Comparison of ENCODE assay signal across 18 cellular contexts in genomic region chr10:3263747-3264146, GRCh38.
DNase-seq lines count a peak whose midpoint lies in the region; ATAC-seq, FAIRE-seq and TF ChIP-seq lines count a peak whose summit lies in the region.
"Had no signal": no experiment of that assay in that cellular context is flagged by ENCODE, and none has a peak within 500 bp of the region (broad histone marks: within the 10 kb centered on the region; RNA-seq: fewer than 3 reads in every experiment).

No MANE protein-coding gene starts in this region.

- H3K27ac Mint-ChIP-seq in natural killer cell treated with Interleukin-12 subunit alpha and Interleukin-12 subunit beta and Interleukin-15 and Interleukin-18, amount 100 ng/mL, for 72 hours = no peak overlapping the region
- H3K27ac Mint-ChIP-seq: IgD-negative memory B cell had no signal

- peak overlapping the region; percentile 37 for H3K4me2 ChIP-seq in endothelial cell of umbilical vein (ENCODE audit: insufficient read depth, low read length)

- TF ChIP-seq CTCF in endothelial cell of umbilical vein (IDR thresholded peaks at IDR 0.05; ENCODE audit: extremely low read depth in 1 of 2, insufficient read depth in 1 of 2, low read depth in 1 of 2, low read length in 2 of 2) = peak in 1 of 2 donors; percentile 17
- TF ChIP-seq CTCF in upper lobe of right lung (IDR thresholded peaks at IDR 0.05) = no peak

- H3K27me3 ChIP-seq in right cardiac atrium (ENCODE audit: control insufficient read depth, insufficient read depth) = no peaks in the 10 kb centered on the region
- H3K27me3 ChIP-seq in endothelial cell of umbilical vein (ENCODE audit: control insufficient read depth in 2 of 2, insufficient read depth in 2 of 2, low read length in 2 of 2) = no peaks in the 10 kb centered on the region
- no peaks in the 10 kb centered on the region for H3K27me3 ChIP-seq in upper lobe of right lung

- no peaks in the 10 kb centered on the region for H3K36me3 Mint-ChIP-seq in natural killer cell treated with Interleukin-12 subunit alpha and Interleukin-12 subunit beta and Interleukin-15 and Interleukin-18, amount 100 ng/mL, for 72 hours
- H3K36me3 Mint-ChIP-seq: CD8-positive, alpha-beta T cell; IgD-negative memory B cell had no signal

- CTCF ChIA-PET in endothelial cell of umbilical vein (lab: Charles Lee) = interaction anchor here (0.9 to 1.4 kb wide), 8 partner anchors 9 to 512 kb away, joined by 3 to 4 read pairs (median 3); no protein-coding TSS in a partner anchor

- H3K27me3 Mint-ChIP-seq in natural killer cell treated with Interleukin-12 subunit alpha and Interleukin-12 subunit beta and Interleukin-15 and Interleukin-18, amount 100 ng/mL, for 72 hours = peaks cover 20 to 41% of the 10 kb centered on the region in 2 donors

- peaks cover 0 to 3% of the 10 kb centered on the region in 2 donors for H3K4me1 Mint-ChIP-seq in natural killer cell treated with Interleukin-12 subunit alpha and Interleukin-12 subunit beta and Interleukin-15 and Interleukin-18, amount 100 ng/mL, for 72 hours (ENCODE audit: low read depth in 2 of 2)
- H3K4me1 Mint-ChIP-seq: IgD-negative memory B cell had no signal

- H3K79me2 ChIP-seq in endothelial cell of umbilical vein (ENCODE audit: control insufficient read depth, insufficient read depth, low read length) = no peaks in the 10 kb centered on the region

- no peaks in the 10 kb centered on the region for H3K9me1 ChIP-seq in endothelial cell of umbilical vein (replicated peaks; ENCODE audit: control insufficient read depth, extremely low read depth, insufficient read depth, low read length)

- no peak for TF ChIP-seq POLR2A in endothelial cell of umbilical vein (IDR thresholded peaks at IDR 0.05; ENCODE audit: low read depth, low read length)

- ATAC-seq in right cardiac atrium (no peak), Right ventricle myocardium inferior (no peak), upper lobe of right lung (no peak)
- ATAC-seq in natural killer cell treated with Interleukin-12 subunit alpha and Interleukin-12 subunit beta and Interleukin-15 and Interleukin-18, amount 100 ng/mL, for 72 hours = no peak
- ATAC-seq: CD8-positive, alpha-beta T cell had no signal

- peak overlapping the region; percentile 69 for H3K9ac ChIP-seq in endothelial cell of umbilical vein (replicated peaks; ENCODE audit: extremely low read depth, insufficient read depth, low read length)

- H3K9me3 ChIP-seq in right cardiac atrium (ENCODE audit: control insufficient read depth, low read length) = no peaks in the 10 kb centered on the region
- H3K9me3 ChIP-seq in endothelial cell of umbilical vein (replicated peaks; ENCODE audit: control insufficient read depth, insufficient read depth, low read length) = no peaks in the 10 kb centered on the region
- no peaks in the 10 kb centered on the region for H3K9me3 ChIP-seq in mesodermal cell (ENCODE audit: control insufficient read depth, low read length)
- no peaks in the 10 kb centered on the region for H3K9me3 ChIP-seq in upper lobe of right lung

- no peaks in the 10 kb centered on the region for H3K9me3 Mint-ChIP-seq in natural killer cell treated with Interleukin-12 subunit alpha and Interleukin-12 subunit beta and Interleukin-15 and Interleukin-18, amount 100 ng/mL, for 72 hours
- H3K9me3 Mint-ChIP-seq: CD8-positive, alpha-beta T cell; IgD-negative memory B cell had no signal

- no peak overlapping the region for H3K4me3 ChIP-seq in right cardiac atrium (ENCODE audit: low read length)
- H3K4me3 ChIP-seq in endothelial cell of umbilical vein (replicated peaks in 1 of 3; ENCODE audit: insufficient read depth in 1 of 3, low read depth in 1 of 3, low read length in 3 of 3) = no peak overlapping the region
- no peak overlapping the region for H3K4me3 ChIP-seq in mesodermal cell (ENCODE audit: extremely low read depth, insufficient read depth, low read length, poor library complexity, severe bottlenecking)
- no peak overlapping the region for H3K4me3 ChIP-seq in upper lobe of right lung
- H3K4me3 ChIP-seq: SK-N-MC had no signal

- TSS peak; percentile 60 for BruUV-seq in endothelial cell of umbilical vein (replicated peaks; lab: Mats Ljungman, UMichigan)

- no peak overlapping the region for H3K4me3 Mint-ChIP-seq in natural killer cell treated with Interleukin-12 subunit alpha and Interleukin-12 subunit beta and Interleukin-15 and Interleukin-18, amount 100 ng/mL, for 72 hours
- H3K4me3 Mint-ChIP-seq: CD8-positive, alpha-beta T cell; IgD-negative memory B cell had no signal

- 90% methylated on average over 12 of the region's 12 CpGs for WGBS in right cardiac atrium
- WGBS in mesodermal cell (ENCODE audit: insufficient coverage in 2 of 2), 2 experiments = 85 to 88% methylated on average over 12 of the region's 12 CpGs

- H3K4me1 ChIP-seq in right cardiac atrium (ENCODE audit: control insufficient read depth, insufficient read depth, low read length) (no peaks in the 10 kb centered on the region), endothelial cell of umbilical vein (ENCODE audit: control insufficient read depth, extremely low read depth, insufficient read depth, low read length) (peaks cover 39% of the 10 kb centered on the region), mesodermal cell (ENCODE audit: control insufficient read depth, insufficient read depth, low read length, poor library complexity, severe bottlenecking) (peaks cover 14% of the 10 kb centered on the region), upper lobe of right lung (peaks cover 12% of the 10 kb centered on the region)

- DNase-seq in right cardiac atrium (no peak), Right ventricle myocardium inferior (ENCODE audit: missing footprints) (no peak), endothelial cell of umbilical vein (ENCODE audit: low read depth, low spot score) (no peak), upper lobe of right lung (no peak), NCI-H226 (no peak), OCI-M1 (lab: John Stamatoyannopoulos, UW) (no peak)
- no peak for DNase-seq in natural killer cell treated with Interleukin-12 subunit alpha and Interleukin-12 subunit beta and Interleukin-15 and Interleukin-18, amount 100 ng/mL, for 72 hours (ENCODE audit: low spot score)
- DNase-seq: 8988T; CD8-positive, alpha-beta T cell; DND-41; Kasumi-1; NCI-H1105 treated with DMSO at 0.1 percent for 48 hours; NCI-H1694 treated with DMSO at 0.1 percent for 48 hours; NCI-H446 had no signal

- H2AFZ ChIP-seq in endothelial cell of umbilical vein (ENCODE audit: low read depth, low read length) = peak overlapping the region; percentile 74

- H4K20me1 ChIP-seq in endothelial cell of umbilical vein (replicated peaks; ENCODE audit: control insufficient read depth, extremely low read depth, insufficient read depth, low read length) = no peaks in the 10 kb centered on the region

- POLR2A ChIA-PET in endothelial cell of umbilical vein (lab: Charles Lee) = interaction anchor here (1.3 kb wide), 1 partner anchor 8 kb away, joined by 4 read pairs; no protein-coding TSS in a partner anchor

- H3K27ac ChIP-seq in right cardiac atrium (ENCODE audit: low read length) = peak overlapping the region; percentile 13
- H3K27ac ChIP-seq in endothelial cell of umbilical vein (ENCODE audit: insufficient read depth, low read depth, low read length) = peak overlapping the region; percentile 82
- H3K27ac ChIP-seq in mesodermal cell (ENCODE audit: low read depth, low read length, severe bottlenecking) = peak overlapping the region; percentile 70
- peak overlapping the region; percentile 71 for H3K27ac ChIP-seq in upper lobe of right lung
- H3K27ac ChIP-seq: SK-N-MC had no signal

- dilution Hi-C loops in endothelial cell of umbilical vein (cut with MboI; ENCODE audit: extremely low pct_ligation_motif_present, low sequenced_read_pairs) = no loop called here

- H3K36me3 ChIP-seq in endothelial cell of umbilical vein (ENCODE audit: control insufficient read depth in 2 of 2, extremely low read depth in 1 of 2, insufficient read depth in 2 of 2, low read length in 2 of 2) = no peaks in the 10 kb centered on the region
- no peaks in the 10 kb centered on the region for H3K36me3 ChIP-seq in mesodermal cell (ENCODE audit: control insufficient read depth, insufficient read depth, low read length)
- H3K36me3 ChIP-seq in upper lobe of right lung = no peaks in the 10 kb centered on the region

- intact Hi-C loops in right cardiac atrium (cut with DNase I) (no loop called here), Right ventricle myocardium inferior (cut with DNase I) (no loop called here), endothelial cell of umbilical vein (cut with micrococcal nuclease) (loop anchor here (1.0 to 5.0 kb wide), 6 partner anchors 9 to 979 kb away; no protein-coding TSS in a partner anchor), upper lobe of right lung (cut with DNase I) (no loop called here)

- no peak for FAIRE-seq in endothelial cell of umbilical vein (lab: Jason Lieb, UNC)
- FAIRE-seq: G401.6 had no signal

TF ChIP-seq in endothelial cell of umbilical vein, 7 proteins besides CTCF, POLR2A, EP300 and RAD21:
- TF ChIP-seq POLR2AphosphoS5 (IDR thresholded peaks at IDR 0.05; ENCODE audit: insufficient read depth, low read depth, low read length) (no peak), GATA2 (IDR thresholded peaks at IDR 0.05; ENCODE audit: insufficient read depth, insufficient read length, low read depth, low read length) (no peak), MAX (IDR thresholded peaks at IDR 0.05; ENCODE audit: insufficient read depth, insufficient read length) (no peak), JUN (IDR thresholded peaks at IDR 0.05; ENCODE audit: borderline replicate concordance, insufficient read depth, insufficient read length, low read depth) (no peak), EZH2 (IDR thresholded peaks at IDR 0.05; ENCODE audit: borderline replicate concordance, low read depth, low read length, severe bottlenecking) (no peak), MYC (IDR thresholded peaks at IDR 0.05; ENCODE audit: low read depth, low read length) (no peak), FOS (IDR thresholded peaks at IDR 0.05; ENCODE audit: borderline replicate concordance, insufficient read depth, low read length) (no peak)

Comparison
In these comparisons a context has a peak if more than half of its experiments do, and no peak if none do; other contexts are left out.
1. H3K27ac ChIP-seq: peak in every context shown above with its lines; median percentile 82 in endothelial cell of umbilical vein; 71 in upper lobe of right lung; 70 in mesodermal cell; 13 in right cardiac atrium.